8 cellular contexts compared by ENCODE assay signal in genomic region chr3:195905970-195906864, GRCh38. TPM values are rescaled to one million over a fixed set of nuclear protein-coding genes. Genes with fewer than 3 reads are reported as not detected.
DNase-seq lines count a peak whose midpoint lies in the region; ATAC-seq and TF ChIP-seq lines count a peak whose summit lies in the region.

No MANE protein-coding gene starts in this region.

- ATAC-seq in SK-N-SH treated with all-trans-retinoic acid at 6 μM for 48 hours (no peak), thoracic aorta (ENCODE audit: insufficient number of reproducible peaks, low FRiP score, low read depth) (no peak), HG03280 (IDR thresholded peaks at IDR 0.05; ENCODE audit: unreplicated experiment) (no peak)

- 0 out of 4 replicates have a peak overlapping the region, but pooled peaks of 1 of the 2 experiments have one; percentile 15 for H3K27ac ChIP-seq in SK-N-SH (ENCODE audit: low read depth in 2 of 2, low read length in 1 of 2)
- H3K27ac ChIP-seq in SJCRH30, result no peak overlapping the region
- peak overlapping the region in 1 of 2 donors; percentile 55 for H3K27ac ChIP-seq in thoracic aorta

- H3K27me3 ChIP-seq in SK-N-SH (ENCODE audit: insufficient read depth), result no peaks in the 10 kb centered on the region
- no peaks in the 10 kb centered on the region for H3K27me3 ChIP-seq in SJCRH30
- no peaks in the 10 kb centered on the region for H3K27me3 ChIP-seq in thoracic aorta (replicated peaks; ENCODE audit: insufficient read depth)

- POLR2A ChIA-PET in SK-N-SH (lab: Yijun Ruan, JAX), result no interaction called here

- no peaks in the 10 kb centered on the region for H3K36me3 ChIP-seq in SK-N-SH (replicated peaks in 1 of 2; ENCODE audit: control insufficient read depth in 1 of 2, insufficient read depth in 2 of 2, low read length in 1 of 2)
- H3K36me3 ChIP-seq in SJCRH30, result no peaks in the 10 kb centered on the region
- no peaks in the 10 kb centered on the region for H3K36me3 ChIP-seq in thoracic aorta

- peaks cover 70% of the 10 kb centered on the region for H3K79me2 ChIP-seq in SK-N-SH (ENCODE audit: insufficient read depth)

- TF ChIP-seq CTCF in SK-N-SH (IDR thresholded peaks at IDR 0.05) (no peak), thoracic aorta (IDR thresholded peaks at IDR 0.05) (no peak)

- H3K9me3 ChIP-seq in SK-N-SH (no peaks in the 10 kb centered on the region), SJCRH30 (replicated peaks) (no peaks in the 10 kb centered on the region), thoracic aorta (no peaks in the 10 kb centered on the region)

- peak overlapping the region; percentile 87; the same call in 1 of the 2 replicates for H3K4me2 ChIP-seq in SK-N-SH

- H4K20me1 ChIP-seq in SK-N-SH (ENCODE audit: insufficient read depth), result peaks cover 20% of the 10 kb centered on the region

- TF ChIP-seq EP300 in SK-N-SH (IDR thresholded peaks at IDR 0.05; ENCODE audit: borderline replicate concordance in 1 of 2, low read depth in 1 of 2, low read length in 1 of 2), result no peak

- CTCF ChIA-PET in SK-N-SH (lab: Yijun Ruan, JAX), result interaction anchor here (1.9 to 29.0 kb wide), 3 partner anchors 9 to 50 kb away, joined by 6 to 606 read pairs (median 67); no protein-coding TSS in a partner anchor

- 81% methylated on average over 17 of the region's 17 CpGs for WGBS in SK-N-SH (ENCODE audit: low lambda C conversion rate)

- peaks cover 6% of the 10 kb centered on the region for H3F3A ChIP-seq in SK-N-SH (replicated peaks; ENCODE audit: insufficient read depth)

- no peak overlapping the region for H3K9ac ChIP-seq in SK-N-SH

- DNase-seq in SK-N-SH (no peak), SJCRH30 (no peak), fibroblast of gingiva (ENCODE audit: low read depth) (peak; percentile 83), thoracic aorta (ENCODE audit: low spot score) (no peak), AG20443 (ENCODE audit: low spot score) (no peak), AG08395 (ENCODE audit: low spot score) (no peak)

- H2AFZ ChIP-seq in SK-N-SH (ENCODE audit: low read depth), result no peak overlapping the region

- H3K4me1 ChIP-seq in SK-N-SH (ENCODE audit: control insufficient read depth in 1 of 2, insufficient read depth in 2 of 2, low read depth in 1 of 2, low read length in 1 of 2), result peaks cover 16 to 28% of the 10 kb centered on the region in 2 experiments; a peak in 3 of 4 replicates
- H3K4me1 ChIP-seq in SJCRH30, result peaks cover 26% of the 10 kb centered on the region
- peaks cover 16 to 31% of the 10 kb centered on the region in 2 donors for H3K4me1 ChIP-seq in thoracic aorta (ENCODE audit: control insufficient read depth in 1 of 2, low read depth in 2 of 2)

- TF ChIP-seq RAD21 in SK-N-SH (IDR thresholded peaks at IDR 0.05; ENCODE audit: low read length), result no peak

- no peaks in the 10 kb centered on the region for H3K9me2 ChIP-seq in SK-N-SH

- no peak overlapping the region for H3K4me3 ChIP-seq in SK-N-SH (ENCODE audit: low read depth in 2 of 2, low read length in 1 of 2)
- H3K4me3 ChIP-seq in SJCRH30, result peak overlapping the region; percentile 68
- peak overlapping the region; percentile 80 for H3K4me3 ChIP-seq in thoracic aorta

TF ChIP-seq in SK-N-SH, 30 proteins besides CTCF, POLR2A, EP300 and RAD21 (continues in another document):
- TF ChIP-seq USF2 (IDR thresholded peaks at IDR 0.05; ENCODE audit: borderline replicate concordance, low read depth, low read length) (no peak), PBX3 (IDR thresholded peaks at IDR 0.05) (no peak), IRF3 (IDR thresholded peaks at IDR 0.05; ENCODE audit: low read depth, low read length) (no peak), GABPA (IDR thresholded peaks at IDR 0.05; ENCODE audit: low read depth) (no peak), RXRA (IDR thresholded peaks at IDR 0.05; ENCODE audit: borderline replicate concordance, low read depth) (no peak), CHD2 (IDR thresholded peaks at IDR 0.05; ENCODE audit: low read length, partially characterized antibody) (no peak)

TF ChIP-seq in SK-N-SH treated with all-trans-retinoic acid at 6 μM for 48 hours, 23 proteins besides CTCF, POLR2A, EP300 and RAD21:
- no peak for TF ChIP-seq ARNTL (CRISPR knock-in tag; IDR thresholded peaks at IDR 0.05; ENCODE audit: borderline replicate concordance, low read depth)
- TF ChIP-seq SNAI2 (CRISPR knock-in tag; IDR thresholded peaks at IDR 0.05), result no peak
- TF ChIP-seq ZNF8 (CRISPR knock-in tag; IDR thresholded peaks at IDR 0.05), result no peak
- no peak for TF ChIP-seq ESRRG (CRISPR knock-in tag; IDR thresholded peaks at IDR 0.05)
- no peak for TF ChIP-seq TOX (CRISPR knock-in tag; IDR thresholded peaks at IDR 0.05; ENCODE audit: borderline replicate concordance)

RNA-seq across cellular contexts. Expression of gene TNK2, which starts 2.1 kb away (rescaled TPM):
- 11.3 and 17.3 TPM in 2 replicates for polyA plus RNA-seq in SK-N-SH (2012; rRNA removed)
- polyA plus RNA-seq in SK-N-SH (2012; cell fraction: cytosol; rRNA removed), result 5.5 and 10.9 TPM in 2 replicates
- polyA plus RNA-seq in SK-N-SH (2012; cell fraction: nucleus; rRNA removed), result 119 and 155 TPM in 2 replicates
- 17.4 and 21.8 TPM in 2 replicates for total RNA-seq in SJCRH30 (2014; rRNA removed; shearing (Covaris generic))
- total RNA-seq in thoracic aorta, result 10 to 100 TPM; 38.9 to 69.8 TPM

Comparison
In these comparisons a context has a peak if more than half of its experiments do, and no peak if none do; other contexts are left out.
1. H3K4me3 ChIP-seq: peak in SJCRH30 (single experiment) and thoracic aorta (single experiment); none in SK-N-SH (0 of 2).